8 cellular contexts compared by ENCODE assay signal in genomic region chr1:219555031-219555667, GRCh38. TPM values are rescaled to one million over a fixed set of nuclear protein-coding genes. Genes with fewer than 3 reads are reported as not detected.
A peak's percentile ranks its signal among the peaks of the same experiment; 100 is the strongest.
DNase-seq lines count a peak whose midpoint lies in the region; ATAC-seq and TF ChIP-seq lines count a peak whose summit lies in the region.

No MANE protein-coding gene starts in this region.

- H4K20me1 ChIP-seq in Karpas-422 (ENCODE audit: insufficient read depth, low read depth, low read length): no peaks in the 10 kb centered on the region

- no peak overlapping the region for H3K4me2 ChIP-seq in mesendoderm (ENCODE audit: low read length)
- no peak overlapping the region for H3K4me2 ChIP-seq in Karpas-422 (ENCODE audit: low read depth, low read length, poor library complexity, severe bottlenecking)

- no peak for TF ChIP-seq CTCF in cardiac fibroblast (IDR thresholded peaks at IDR 0.05; ENCODE audit: low read depth, low read length)

- H3K79me1 ChIP-seq in mesendoderm (ENCODE audit: low read length): no peaks in the 10 kb centered on the region

- H2BK120ac ChIP-seq in mesendoderm (ENCODE audit: low read depth, low read length): no peak overlapping the region

- DNase-seq in COLO829 (ENCODE audit: low spot score): peak; percentile 81
- DNase-seq in M059J (ENCODE audit: low read depth): peak; percentile 84
- peak; percentile 36 to 81 for DNase-seq in cardiac fibroblast (ENCODE audit: low read depth in 2 of 2)
- DNase-seq in mesendoderm: peak; percentile 97
- DNase-seq in Ammon's horn (ENCODE audit: low spot score): no peak
- no peak for DNase-seq in activated naive CD4-positive, alpha-beta T cell treated with anti-CD3 and anti-CD28 coated beads, Interleukin-2, amount 50 U/mL, for 16 hours
- no peak for DNase-seq in Karpas-422

- H3K23ac ChIP-seq in mesendoderm (ENCODE audit: low read length): no peak overlapping the region

- no peak overlapping the region for H2BK15ac ChIP-seq in mesendoderm (replicated peaks; ENCODE audit: low read depth)

- H3K4me1 ChIP-seq in mesendoderm (ENCODE audit: control insufficient read depth, low read depth, low read length) (peaks cover 2% of the 10 kb centered on the region), Karpas-422 (ENCODE audit: low read length) (no peaks in the 10 kb centered on the region)

- no peaks in the 10 kb centered on the region for H3K9me3 ChIP-seq in Karpas-422 (ENCODE audit: low read length)

- H3K27ac ChIP-seq in mesendoderm (ENCODE audit: low read depth, low read length) (no peak overlapping the region), Karpas-422 (ENCODE audit: low read length) (no peak overlapping the region)

- H4K5ac ChIP-seq in mesendoderm (ENCODE audit: low read length): no peak overlapping the region

- no peak overlapping the region for H2BK5ac ChIP-seq in mesendoderm (ENCODE audit: low read length)

- H2AK5ac ChIP-seq in mesendoderm (ENCODE audit: low read length): no peak overlapping the region

- no peaks in the 10 kb centered on the region for H3K9me2 ChIP-seq in Karpas-422 (replicated peaks; ENCODE audit: insufficient read depth, low read length)

- WGBS in mesendoderm (ENCODE audit: extremely low coverage, insufficient coverage, low lambda C conversion rate): no CpG with 5 or more reads among the region's 6 CpGs

- ATAC-seq in HG03135 (IDR thresholded peaks at IDR 0.05; ENCODE audit: unreplicated experiment): no peak

- H3K9ac ChIP-seq in mesendoderm (ENCODE audit: low read length) (no peak overlapping the region), Karpas-422 (ENCODE audit: low read length) (no peak overlapping the region)

- no peaks in the 10 kb centered on the region for H3K27me3 ChIP-seq in mesendoderm (ENCODE audit: insufficient read depth, low read length, poor library complexity)
- H3K27me3 ChIP-seq in Karpas-422 (ENCODE audit: low read length): no peaks in the 10 kb centered on the region

- no peak overlapping the region for H3K4me3 ChIP-seq in cardiac fibroblast (replicated peaks in 1 of 2; ENCODE audit: low read depth in 2 of 2, low read length in 2 of 2)
- no peak overlapping the region for H3K4me3 ChIP-seq in mesendoderm (ENCODE audit: low read length)
- no peak overlapping the region for H3K4me3 ChIP-seq in Karpas-422 (ENCODE audit: low read length)

- H3K36me3 ChIP-seq in mesendoderm (ENCODE audit: control insufficient read depth, insufficient read depth, low read length) (no peaks in the 10 kb centered on the region), Karpas-422 (ENCODE audit: insufficient read depth, low read length) (no peaks in the 10 kb centered on the region)

- H4K8ac ChIP-seq in mesendoderm (ENCODE audit: low read depth, low read length): no peak overlapping the region

- H3K4ac ChIP-seq in mesendoderm (ENCODE audit: low read depth, low read length): no peak overlapping the region

- no peak overlapping the region for H3K18ac ChIP-seq in mesendoderm (ENCODE audit: low read length)

- no peak overlapping the region for H2AFZ ChIP-seq in Karpas-422 (ENCODE audit: low read length)

- no peak overlapping the region for H3K56ac ChIP-seq in mesendoderm (ENCODE audit: low read length)

- H3K79me2 ChIP-seq in mesendoderm (ENCODE audit: control insufficient read depth, insufficient read depth, low read length): no peaks in the 10 kb centered on the region
- no peaks in the 10 kb centered on the region for H3K79me2 ChIP-seq in Karpas-422 (ENCODE audit: low read length)

RNA-seq across cellular contexts. Expression of gene ZC3H11B, which starts 57.8 kb away (rescaled TPM):
- 0.05 and 0.10 TPM in 2 replicates for total RNA-seq in M059J (2014; rRNA removed; shearing (Covaris generic))
- 0.06 TPM for polyA plus RNA-seq in mesendoderm (2013, experiment 1 of 2)
- 0.03 TPM for polyA plus RNA-seq in mesendoderm (2013, experiment 2 of 2)
- total RNA-seq in Karpas-422 (2014; rRNA removed; shearing (Covaris generic); ENCODE audit: low replicate concordance): not detected in 2 replicates

Comparison
In these comparisons a context has a peak if more than half of its experiments do, and no peak if none do; other contexts are left out.
1. DNase-seq: peak in COLO829 (single experiment), M059J (single experiment), cardiac fibroblast (2 of 2) and mesendoderm (single experiment); none in Ammon's horn (single experiment), activated naive CD4-positive, alpha-beta T cell treated with anti-CD3 and anti-CD28 coated beads, Interleukin-2, amount 50 U/mL, for 16 hours (single experiment) and Karpas-422 (single experiment).